10 cellular contexts compared by ENCODE assay signal in the genomic region with DNA sequence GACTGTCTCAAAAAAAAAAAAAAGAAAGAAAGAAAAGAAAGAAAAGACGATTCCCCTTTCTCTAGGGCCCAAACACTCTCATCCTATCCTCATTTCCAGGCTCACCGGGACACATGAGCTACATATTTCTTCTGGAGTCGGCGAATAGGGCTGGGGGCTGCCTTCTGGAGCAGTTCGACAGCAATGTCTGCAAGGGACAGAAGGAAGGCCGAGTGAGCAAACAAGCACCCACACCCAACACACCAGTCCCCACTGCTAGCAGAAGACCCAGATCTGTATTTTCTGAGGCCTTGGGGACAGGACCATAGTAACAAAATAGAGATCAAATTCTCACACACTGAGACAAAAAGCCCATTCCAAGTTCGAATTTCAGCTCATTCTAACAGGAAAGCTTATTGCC. TPM values are rescaled to one million over a fixed set of nuclear protein-coding genes. Genes with fewer than 3 reads are reported as not detected.
DNase-seq lines count a peak whose midpoint lies in the region; ATAC-seq and TF ChIP-seq lines count a peak whose summit lies in the region.
"Had no signal": no experiment of that assay in that cellular context is flagged by ENCODE, and none has a peak within 500 bp of the region (broad histone marks: within the 10 kb centered on the region; RNA-seq: fewer than 3 reads in every experiment).

No MANE protein-coding gene starts in this region.

- H3K4me3 Mint-ChIP-seq in activated T-cell treated with anti-CD3 and anti-CD28 coated beads, Interleukin-2, amount 50 U/mL, for 4 hours, result peak overlapping the region; percentile 89
- peak overlapping the region; percentile 88 for H3K4me3 Mint-ChIP-seq in activated naive CD8-positive, alpha-beta T cell

- no peak overlapping the region for H2BK5ac ChIP-seq in mesendoderm (ENCODE audit: low read length)

- no peak overlapping the region for H3K56ac ChIP-seq in mesendoderm (ENCODE audit: low read length)

- no peak for DNase-seq in activated T-cell treated with anti-CD3 and anti-CD28 coated beads, Interleukin-2, amount 50 U/mL, for 4 hours
- no peak for DNase-seq in activated T-cell treated with anti-CD3 and anti-CD28 coated beads for 4 hours
- no peak for DNase-seq in right lobe of liver
- no peak for DNase-seq in thyroid gland
- no peak for DNase-seq in cortex of kidney (lab: John Stamatoyannopoulos, UW)
- DNase-seq in mesendoderm, result no peak
- DNase-seq: DMS79, NCI-H2227 treated with DMSO at 0.1 percent for 48 hours had no signal

- H4K8ac ChIP-seq in mesendoderm (ENCODE audit: low read depth, low read length), result no peak overlapping the region

- TF ChIP-seq CTCF in right lobe of liver (IDR thresholded peaks at IDR 0.05) (no peak), thyroid gland (IDR thresholded peaks at IDR 0.05) (no peak)

- H3K27ac ChIP-seq in right lobe of liver, result peak overlapping the region in 2 of 3 donors; percentile 99 to 100
- peak overlapping the region in 2 of 3 donors; percentile 98 to 99 for H3K27ac ChIP-seq in thyroid gland
- no peak overlapping the region for H3K27ac ChIP-seq in mesendoderm (ENCODE audit: low read depth, low read length)

- peaks cover 0 to 33% (median 7%) of the 10 kb centered on the region in 4 donors for H3K4me1 ChIP-seq in right lobe of liver
- H3K4me1 ChIP-seq in thyroid gland, result peaks cover 21 to 34% of the 10 kb centered on the region in 2 donors
- H3K4me1 ChIP-seq in mesendoderm (ENCODE audit: control insufficient read depth, low read depth, low read length), result peaks cover 3% of the 10 kb centered on the region

- H2BK15ac ChIP-seq in mesendoderm (replicated peaks; ENCODE audit: low read depth), result no peak overlapping the region

- H3K27me3 ChIP-seq in right lobe of liver (no peaks in the 10 kb centered on the region), thyroid gland (no peaks in the 10 kb centered on the region), mesendoderm (ENCODE audit: insufficient read depth, low read length, poor library complexity) (no peaks in the 10 kb centered on the region)

- peaks cover 15% of the 10 kb centered on the region for H3K79me1 ChIP-seq in mesendoderm (ENCODE audit: low read length)

- peaks cover 2% of the 10 kb centered on the region for H3K79me2 ChIP-seq in mesendoderm (ENCODE audit: control insufficient read depth, insufficient read depth, low read length)

- H3K36me3 ChIP-seq in right lobe of liver (peaks cover 0 to 45% (median 7%) of the 10 kb centered on the region in 4 donors), thyroid gland (peaks cover 34 to 40% of the 10 kb centered on the region in 2 donors), mesendoderm (ENCODE audit: control insufficient read depth, insufficient read depth, low read length) (peaks cover 1% of the 10 kb centered on the region)

- WGBS in right lobe of liver (ENCODE audit: insufficient coverage, low coverage, low lambda C conversion rate, missing lambda C conversion rate), result 74% methylated on average over 7 of the region's 7 CpGs
- WGBS in thyroid gland, 2 donors, result 84% methylated on average over 7 of the region's 7 CpGs
- no CpG with 5 or more reads among the region's 7 CpGs for WGBS in mesendoderm (ENCODE audit: extremely low coverage, insufficient coverage, low lambda C conversion rate)

- no peak overlapping the region for H3K18ac ChIP-seq in mesendoderm (ENCODE audit: low read length)

- H3K9ac ChIP-seq in mesendoderm (ENCODE audit: low read length), result no peak overlapping the region

- no peak overlapping the region for H2BK120ac ChIP-seq in mesendoderm (ENCODE audit: low read depth, low read length)

- H3K4me1 Mint-ChIP-seq in activated T-cell treated with anti-CD3 and anti-CD28 coated beads, Interleukin-2, amount 50 U/mL, for 4 hours (ENCODE audit: low read depth), result peaks cover 47% of the 10 kb centered on the region
- H3K4me1 Mint-ChIP-seq in activated naive CD8-positive, alpha-beta T cell (ENCODE audit: low read depth), result peaks cover 50% of the 10 kb centered on the region

- H3K4me3 ChIP-seq in right lobe of liver (peak overlapping the region; percentile 86 to 98 (median 92)), thyroid gland (replicated peaks in 1 of 3) (peak overlapping the region in 1 of 3 donors; percentile 97), mesendoderm (ENCODE audit: low read length) (no peak overlapping the region)

- H4K5ac ChIP-seq in mesendoderm (ENCODE audit: low read length), result no peak overlapping the region

- no peak overlapping the region for H2AK5ac ChIP-seq in mesendoderm (ENCODE audit: low read length)

- ATAC-seq in activated T-cell treated with anti-CD3 and anti-CD28 coated beads, Interleukin-2, amount 50 U/mL, for 4 hours, result no peak
- ATAC-seq in right lobe of liver, result no peak
- ATAC-seq in HG03571 (IDR thresholded peaks at IDR 0.05; ENCODE audit: unreplicated experiment), result no peak

- H3K9me3 ChIP-seq in right lobe of liver, result no peaks in the 10 kb centered on the region
- no peaks in the 10 kb centered on the region for H3K9me3 ChIP-seq in thyroid gland

- no peak overlapping the region for H3K4ac ChIP-seq in mesendoderm (ENCODE audit: low read depth, low read length)

- intact Hi-C loops in right lobe of liver (cut with DNase I), result loop anchor here in 1 of 2 donors (5.0 kb wide), 1 partner anchor 42 kb away; the partner anchor contains the start of gene ABCB6
- intact Hi-C loops in thyroid gland (cut with DNase I), result loop anchor here (5.0 kb wide), 1 partner anchor 37 kb away; no protein-coding TSS in a partner anchor

- peak overlapping the region; percentile 84 for H3K27ac Mint-ChIP-seq in activated naive CD8-positive, alpha-beta T cell

- TF ChIP-seq POLR2A in right lobe of liver (IDR thresholded peaks at IDR 0.05) (no peak), thyroid gland (IDR thresholded peaks at IDR 0.05) (no peak)

- peaks cover 21% of the 10 kb centered on the region for H3K36me3 Mint-ChIP-seq in activated T-cell treated with anti-CD3 and anti-CD28 coated beads, Interleukin-2, amount 50 U/mL, for 4 hours (ENCODE audit: insufficient read depth)
- peaks cover 6% of the 10 kb centered on the region for H3K36me3 Mint-ChIP-seq in activated naive CD8-positive, alpha-beta T cell

- no peaks in the 10 kb centered on the region for H3K27me3 Mint-ChIP-seq in activated T-cell treated with anti-CD3 and anti-CD28 coated beads, Interleukin-2, amount 50 U/mL, for 4 hours (ENCODE audit: low read depth)
- H3K27me3 Mint-ChIP-seq in activated naive CD8-positive, alpha-beta T cell, result no peaks in the 10 kb centered on the region

- H3K4me2 ChIP-seq in mesendoderm (ENCODE audit: low read length), result no peak overlapping the region

- H3K9me3 Mint-ChIP-seq in activated T-cell treated with anti-CD3 and anti-CD28 coated beads, Interleukin-2, amount 50 U/mL, for 4 hours, result no peaks in the 10 kb centered on the region
- H3K9me3 Mint-ChIP-seq in activated naive CD8-positive, alpha-beta T cell (ENCODE audit: low read depth), result no peaks in the 10 kb centered on the region

- H3K23ac ChIP-seq in mesendoderm (ENCODE audit: low read length), result no peak overlapping the region

RNA-seq across cellular contexts. Expression of gene CNPPD1, which starts 1.2 kb away (rescaled TPM):
- 10 to 100 TPM; 66.8 to 78.9 (median 72.7) TPM for total RNA-seq in activated T-cell treated with anti-CD3 and anti-CD28 coated beads, Interleukin-2, amount 50 U/mL, for 4 hours
- 10 to 100 TPM; 22.3 to 37.1 (median 30.2) TPM for total RNA-seq in right lobe of liver
- 100 to 1,000 TPM in 1 of 4 donors, 10 to 100 TPM in 3; 48.2 to 115 (median 65.0) TPM for total RNA-seq in thyroid gland
- 20.4 TPM for polyA plus RNA-seq in mesendoderm (2013, experiment 1 of 2)
- 20.2 TPM for polyA plus RNA-seq in mesendoderm (2013, experiment 2 of 2)

RNA-seq across cellular contexts. Expression of gene RETREG2, which starts 2.6 kb away (rescaled TPM):
- total RNA-seq in activated T-cell treated with anti-CD3 and anti-CD28 coated beads, Interleukin-2, amount 50 U/mL, for 4 hours, result 10 to 100 TPM; 55.0 to 63.1 (median 62.7) TPM
- 10 to 100 TPM; 33.6 to 77.9 (median 51.0) TPM for total RNA-seq in right lobe of liver
- total RNA-seq in thyroid gland, result 100 to 1,000 TPM in 2 of 4 donors, 10 to 100 TPM in 2; 82.3 to 122 (median 100) TPM
- 25.3 TPM for polyA plus RNA-seq in mesendoderm (2013, experiment 1 of 2)
- 26.0 TPM for polyA plus RNA-seq in mesendoderm (2013, experiment 2 of 2)

RNA-seq across cellular contexts. Expression of gene SLC23A3, which starts 5.7 kb away (rescaled TPM):
- under 1 TPM; 0.71 to 0.89 (median 0.84) TPM for total RNA-seq in activated T-cell treated with anti-CD3 and anti-CD28 coated beads, Interleukin-2, amount 50 U/mL, for 4 hours
- total RNA-seq in right lobe of liver (1 to 10 TPM in 5 of 6 experiments, under 1 TPM in 1; 0.62 to 4.9 (median 2.1) TPM), thyroid gland (1 to 10 TPM; 1.1 to 3.9 (median 3.4) TPM)
- polyA plus RNA-seq in mesendoderm (2013, experiment 1 of 2), result 0.25 TPM
- polyA plus RNA-seq in mesendoderm (2013, experiment 2 of 2), result 0.03 TPM

RNA-seq across cellular contexts. Expression of gene NHEJ1, which starts 14.9 kb away (rescaled TPM):
- 10 to 100 TPM; 26.5 to 33.3 (median 30.1) TPM for total RNA-seq in activated T-cell treated with anti-CD3 and anti-CD28 coated beads, Interleukin-2, amount 50 U/mL, for 4 hours
- total RNA-seq in right lobe of liver (10 to 100 TPM in 3 of 6 experiments, 1 to 10 TPM in 3; 5.8 to 16.7 (median 10.9) TPM), thyroid gland (10 to 100 TPM in 3 of 4 donors, 1 to 10 TPM in 1; 8.6 to 13.8 (median 11.9) TPM)
- polyA plus RNA-seq in mesendoderm (2013, experiment 1 of 2), result 17.6 TPM
- 17.5 TPM for polyA plus RNA-seq in mesendoderm (2013, experiment 2 of 2)

RNA-seq across cellular contexts. Expression of gene ZFAND2B, which starts 31.1 kb away (rescaled TPM):
- total RNA-seq in activated T-cell treated with anti-CD3 and anti-CD28 coated beads, Interleukin-2, amount 50 U/mL, for 4 hours, result 10 to 100 TPM; 27.0 to 35.3 (median 31.7) TPM
- total RNA-seq in right lobe of liver (10 to 100 TPM; 20.7 to 32.3 (median 28.8) TPM), thyroid gland (100 to 1,000 TPM in 2 of 4 donors, 10 to 100 TPM in 2; 78.7 to 131 (median 92.0) TPM)
- polyA plus RNA-seq in mesendoderm (2013, experiment 1 of 2), result 15.2 TPM
- polyA plus RNA-seq in mesendoderm (2013, experiment 2 of 2), result 16.0 TPM
